In the genomic region with DNA sequence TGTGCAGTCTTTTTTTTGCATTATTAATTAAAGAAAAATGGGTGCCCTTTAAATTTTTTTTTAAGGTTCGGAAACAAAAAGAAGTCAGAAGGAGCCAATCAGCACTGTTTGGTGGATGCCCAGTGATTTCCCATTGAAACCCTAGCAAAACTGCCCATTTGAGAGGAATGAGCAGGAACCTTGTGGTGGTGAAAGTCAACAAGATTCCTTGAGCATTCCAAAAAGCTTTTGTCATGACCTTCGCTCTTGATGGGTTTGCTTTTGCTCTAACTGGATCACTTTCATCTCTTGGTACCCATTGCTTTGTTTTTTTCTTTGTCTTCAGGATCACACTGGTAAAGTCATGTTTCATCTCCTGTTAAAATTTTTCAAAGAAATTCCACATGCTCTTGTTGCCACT, we compare ENCODE assay signal across 1 cellular context.
TF ChIP-seq lines count a peak whose summit lies in the region.

No MANE protein-coding gene starts in this region.

TF ChIP-seq in HepG2, 621 proteins besides CTCF, POLR2A, EP300 and RAD21 (continued from another document):
- TF ChIP-seq, protein P1, sequence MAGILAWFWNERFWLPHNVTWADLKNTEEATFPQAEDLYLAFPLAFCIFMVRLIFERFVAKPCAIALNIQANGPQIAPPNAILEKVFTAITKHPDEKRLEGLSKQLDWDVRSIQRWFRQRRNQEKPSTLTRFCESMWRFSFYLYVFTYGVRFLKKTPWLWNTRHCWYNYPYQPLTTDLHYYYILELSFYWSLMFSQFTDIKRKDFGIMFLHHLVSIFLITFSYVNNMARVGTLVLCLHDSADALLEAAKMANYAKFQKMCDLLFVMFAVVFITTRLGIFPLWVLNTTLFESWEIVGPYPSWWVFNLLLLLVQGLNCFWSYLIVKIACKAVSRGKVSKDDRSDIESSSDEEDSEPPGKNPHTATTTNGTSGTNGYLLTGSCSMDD (CRISPR knock-in tag; IDR thresholded peaks at IDR 0.05) = no peak
